Comparison of ENCODE assay signal across 23 cellular contexts in genomic region chr14:70354204-70354603, GRCh38. TPM values are rescaled to one million over a fixed set of nuclear protein-coding genes. Genes with fewer than 3 reads are reported as not detected.
DNase-seq lines count a peak whose midpoint lies in the region; ATAC-seq, FAIRE-seq and TF ChIP-seq lines count a peak whose summit lies in the region.
"Had no signal": no experiment of that assay in that cellular context is flagged by ENCODE, and none has a peak within 500 bp of the region (broad histone marks: within the 10 kb centered on the region; RNA-seq: fewer than 3 reads in every experiment).

No MANE protein-coding gene starts in this region.

- FAIRE-seq in GM12891 (lab: Jason Lieb, UNC): peak; percentile 57
- FAIRE-seq: A204.1, D721Med, HepG2 had no signal

- ATAC-seq in HG02610 (IDR thresholded peaks at IDR 0.05; ENCODE audit: unreplicated experiment) (peak; percentile 51), GM19463 (IDR thresholded peaks at IDR 0.05; ENCODE audit: unreplicated experiment) (no peak)
- peak; percentile 58 for ATAC-seq in stimulated activated memory B cell treated with anti-CD40 and anti-IgM and Interleukin-4, amounts not matched to agents 10 μg/mL and 1 μg/mL and 100 μg/mL, for 72 hours
- ATAC-seq: HepG2 had no signal

- H3K9me3 Mint-ChIP-seq in stimulated activated memory B cell treated with anti-CD40 and anti-IgM and Interleukin-4, amounts not matched to agents 10 μg/mL and 1 μg/mL and 100 μg/mL, for 72 hours: no peaks in the 10 kb centered on the region
- H3K9me3 Mint-ChIP-seq: CD4-positive, alpha-beta T cell had no signal

- no peak for TF ChIP-seq POLR2A in GM12891 (IDR thresholded peaks at IDR 0.05; ENCODE audit: low read depth, low read length)

- no peaks in the 10 kb centered on the region for H3K27me3 Mint-ChIP-seq in stimulated activated memory B cell treated with anti-CD40 and anti-IgM and Interleukin-4, amounts not matched to agents 10 μg/mL and 1 μg/mL and 100 μg/mL, for 72 hours
- H3K27me3 Mint-ChIP-seq: CD4-positive, alpha-beta T cell had no signal

- H3K36me3 Mint-ChIP-seq in stimulated activated memory B cell treated with anti-CD40 and anti-IgM and Interleukin-4, amounts not matched to agents 10 μg/mL and 1 μg/mL and 100 μg/mL, for 72 hours: peaks cover 8% of the 10 kb centered on the region

- DNase-seq in GM12891 (ENCODE audit: insufficient read length, low spot score) (no peak), OCI-M1 (lab: John Stamatoyannopoulos, UW) (peak; percentile 47), NCI-H82 treated with DMSO at 0.1 percent for 48 hours (lab: John Stamatoyannopoulos, UW; ENCODE audit: unreplicated experiment) (no peak)
- no peak for DNase-seq in stimulated activated CD4-positive, alpha-beta T cell treated with anti-CD3 and anti-CD28 coated beads, Interleukin-2, amount 100 ng/mL, for 48 hours
- no peak for DNase-seq in activated effector memory CD4-positive, alpha-beta T cell treated with Interleukin-2 at 50 U/mL for 16 hours
- DNase-seq: CD4-positive, alpha-beta T cell; H7; Karpas-422; MV-4-11; NCI-H2029; NCI-H446; NCI-H524 treated with DMSO at 0.1 percent for 48 hours; NCI-H774; NK-92 treated with Interleukin-12 subunit alpha and Interleukin-12 subunit beta, amount 100 ng/mL, for 24 hours; Right ventricle myocardium superior; RPMI8226; T-helper 2 cell had no signal

- H3K27ac Mint-ChIP-seq in stimulated activated memory B cell treated with anti-CD40 and anti-IgM and Interleukin-4, amounts not matched to agents 10 μg/mL and 1 μg/mL and 100 μg/mL, for 72 hours: no peak overlapping the region
- H3K27ac Mint-ChIP-seq: CD4-positive, alpha-beta T cell had no signal

- H3K4me1 Mint-ChIP-seq in stimulated activated memory B cell treated with anti-CD40 and anti-IgM and Interleukin-4, amounts not matched to agents 10 μg/mL and 1 μg/mL and 100 μg/mL, for 72 hours: peaks cover 39% of the 10 kb centered on the region

- no peak overlapping the region for H3K4me3 Mint-ChIP-seq in stimulated activated memory B cell treated with anti-CD40 and anti-IgM and Interleukin-4, amounts not matched to agents 10 μg/mL and 1 μg/mL and 100 μg/mL, for 72 hours
- H3K4me3 Mint-ChIP-seq: CD4-positive, alpha-beta T cell had no signal

TF ChIP-seq in GM12891, 5 proteins besides CTCF, POLR2A, EP300 and RAD21:
- no peak for TF ChIP-seq POLR2AphosphoS5 (IDR thresholded peaks at IDR 0.05; ENCODE audit: low read depth, low read length)
- TF ChIP-seq POU2F2 (IDR thresholded peaks at IDR 0.05; ENCODE audit: low read depth, low read length): no peak
- no peak for TF ChIP-seq PAX5 (IDR thresholded peaks at IDR 0.05; ENCODE audit: insufficient read depth, low read length, severe bottlenecking)
- TF ChIP-seq SPI1 (IDR thresholded peaks at IDR 0.05; ENCODE audit: low read depth, low read length): no peak
- no peak for TF ChIP-seq TAF1 (IDR thresholded peaks at IDR 0.05; ENCODE audit: low read depth, low read length)

RNA-seq across cellular contexts. Expression of gene COX16, which starts 5.3 kb away (rescaled TPM):
- 39.3 TPM for polyA plus RNA-seq in GM12891 (2012; ENCODE audit: low read depth, missing spikeins)
